ENCODE assay signal across 8 cellular contexts in genomic region chr1:154628122-154628405, GRCh38. TPM values are rescaled to one million over a fixed set of nuclear protein-coding genes. Genes with fewer than 3 reads are reported as not detected.
A peak's percentile ranks its signal among the peaks of the same experiment; 100 is the strongest.
DNase-seq lines count a peak whose midpoint lies in the region; ATAC-seq lines count a peak whose summit lies in the region.

No MANE protein-coding gene starts in this region.

- H3K36me3 Mint-ChIP-seq in activated naive CD8-positive, alpha-beta T cell: peaks cover 14% of the 10 kb centered on the region

- peak; percentile 33 for ATAC-seq in Right ventricle myocardium inferior
- ATAC-seq in HG02840 (IDR thresholded peaks at IDR 0.05; ENCODE audit: low FRiP score, unreplicated experiment): no peak
- no peak for ATAC-seq in GM21526 (IDR thresholded peaks at IDR 0.05; ENCODE audit: low FRiP score, unreplicated experiment)
- no peak for ATAC-seq in GM18861 (IDR thresholded peaks at IDR 0.05; ENCODE audit: unreplicated experiment)

- peaks cover 2 to 18% (median 13%) of the 10 kb centered on the region in 5 donors for H3K4me1 ChIP-seq in subcutaneous abdominal adipose tissue (ENCODE audit: control insufficient read depth in 5 of 5, insufficient read depth in 5 of 5, low read length in 5 of 5)

- H3K4me3 ChIP-seq in iPS-18c (ENCODE audit: insufficient read depth, low read depth, low read length) (peak overlapping the region; percentile 93), subcutaneous abdominal adipose tissue (ENCODE audit: low read depth in 1 of 5, low read length in 5 of 5) (peak overlapping the region; percentile 88 to 94 (median 89))

- H3K27me3 Mint-ChIP-seq in activated naive CD8-positive, alpha-beta T cell: peaks cover 1% of the 10 kb centered on the region

- H3K9me3 ChIP-seq in iPS-18c (ENCODE audit: control insufficient read depth, insufficient read depth, low read length) (peaks cover 2% of the 10 kb centered on the region), subcutaneous abdominal adipose tissue (ENCODE audit: control insufficient read depth in 5 of 5, low read length in 5 of 5) (peaks cover 0 to 5% (median 0%) of the 10 kb centered on the region in 5 donors)

- H3K27me3 ChIP-seq in subcutaneous abdominal adipose tissue (ENCODE audit: control insufficient read depth in 5 of 5, insufficient read depth in 4 of 5, low read length in 5 of 5): no peaks in the 10 kb centered on the region

- peaks cover 0 to 2% (median 0%) of the 10 kb centered on the region in 5 donors for H3K36me3 ChIP-seq in subcutaneous abdominal adipose tissue (ENCODE audit: control insufficient read depth in 5 of 5, insufficient read depth in 5 of 5, low read length in 5 of 5)

- intact Hi-C loops in Right ventricle myocardium inferior (cut with DNase I): loop anchor here (5.0 kb wide), 1 partner anchor 71 kb away; the partner anchor contains the start of gene UBE2Q1
- intact Hi-C loops in cardiac septum (cut with DNase I): loop anchor here (2.0 kb wide), 1 partner anchor 69 kb away; the partner anchor contains the start of gene UBE2Q1

- H3K9me3 Mint-ChIP-seq in activated naive CD8-positive, alpha-beta T cell (ENCODE audit: low read depth): peaks cover 7% of the 10 kb centered on the region

- H3K4me1 Mint-ChIP-seq in activated naive CD8-positive, alpha-beta T cell (ENCODE audit: low read depth): peaks cover 32% of the 10 kb centered on the region

- H3K27ac Mint-ChIP-seq in activated naive CD8-positive, alpha-beta T cell: peak overlapping the region; percentile 100

- peak overlapping the region; percentile 78 to 94 (median 91) for H3K9ac ChIP-seq in subcutaneous abdominal adipose tissue (ENCODE audit: low read length in 5 of 5)

- H3K4me3 Mint-ChIP-seq in activated naive CD8-positive, alpha-beta T cell: peak overlapping the region; percentile 99

- H3K27ac ChIP-seq in subcutaneous abdominal adipose tissue (ENCODE audit: low read depth, low read length): peak overlapping the region; percentile 88

- DNase-seq in Right ventricle myocardium inferior (ENCODE audit: missing footprints) (no peak), cardiac septum (ENCODE audit: low spot score) (no peak)

RNA-seq across cellular contexts. Expression of gene ADAR, which starts 20.1 kb away (rescaled TPM):
- total RNA-seq in Right ventricle myocardium inferior (52.8 TPM), cardiac septum (54.1 TPM)
